1 cellular context compared by ENCODE assay signal in genomic region chr19:2057484-2058469, GRCh38.
TF ChIP-seq lines count a peak whose summit lies in the region.

No MANE protein-coding gene starts in this region.

TF ChIP-seq in HepG2, 621 proteins besides CTCF, POLR2A, EP300 and RAD21 (continued from another document):
- peak; percentile 19; the same call in 1 of the 2 replicates for TF ChIP-seq ZNF687 (CRISPR knock-in tag; IDR thresholded peaks at IDR 0.05)
- TF ChIP-seq TAF1 (CRISPR knock-in tag; IDR thresholded peaks at IDR 0.05), result no peak
- TF ChIP-seq ZFY (CRISPR knock-in tag; IDR thresholded peaks at IDR 0.05), result peak; percentile 15; the same call in 1 of the 2 replicates
- TF ChIP-seq HNF1A (IDR thresholded peaks at IDR 0.05; ENCODE audit: low read depth), result no peak
- TF ChIP-seq HNF1A (CRISPR knock-in tag; IDR thresholded peaks at IDR 0.05; ENCODE audit: borderline replicate concordance), result no peak
- 0 out of 2 replicates have a peak, but pooled peaks have one; percentile 22 for TF ChIP-seq RBFOX2 (IDR thresholded peaks at IDR 0.05; ENCODE audit: low read depth, low read length)
- TF ChIP-seq GABPB1 (CRISPR knock-in tag; IDR thresholded peaks at IDR 0.05), result peak; percentile 6; the same call in 1 of the 2 replicates
- no peak for TF ChIP-seq MIXL1 (CRISPR knock-in tag; IDR thresholded peaks at IDR 0.05)
- no peak for TF ChIP-seq BRF2 (CRISPR knock-in tag; IDR thresholded peaks at IDR 0.05)
- TF ChIP-seq AGO2 (optimal IDR thresholded peaks at IDR 0.05; ENCODE audit: low read depth, low read length), result peak; percentile 19
- peak; percentile 29; the same call in 1 of the 2 replicates for TF ChIP-seq ZFX (CRISPR knock-in tag; IDR thresholded peaks at IDR 0.05; ENCODE audit: low read depth)
- TF ChIP-seq RCOR2 (CRISPR knock-in tag; IDR thresholded peaks at IDR 0.05), result no peak
